1 cellular context compared by ENCODE assay signal in the genomic region with DNA sequence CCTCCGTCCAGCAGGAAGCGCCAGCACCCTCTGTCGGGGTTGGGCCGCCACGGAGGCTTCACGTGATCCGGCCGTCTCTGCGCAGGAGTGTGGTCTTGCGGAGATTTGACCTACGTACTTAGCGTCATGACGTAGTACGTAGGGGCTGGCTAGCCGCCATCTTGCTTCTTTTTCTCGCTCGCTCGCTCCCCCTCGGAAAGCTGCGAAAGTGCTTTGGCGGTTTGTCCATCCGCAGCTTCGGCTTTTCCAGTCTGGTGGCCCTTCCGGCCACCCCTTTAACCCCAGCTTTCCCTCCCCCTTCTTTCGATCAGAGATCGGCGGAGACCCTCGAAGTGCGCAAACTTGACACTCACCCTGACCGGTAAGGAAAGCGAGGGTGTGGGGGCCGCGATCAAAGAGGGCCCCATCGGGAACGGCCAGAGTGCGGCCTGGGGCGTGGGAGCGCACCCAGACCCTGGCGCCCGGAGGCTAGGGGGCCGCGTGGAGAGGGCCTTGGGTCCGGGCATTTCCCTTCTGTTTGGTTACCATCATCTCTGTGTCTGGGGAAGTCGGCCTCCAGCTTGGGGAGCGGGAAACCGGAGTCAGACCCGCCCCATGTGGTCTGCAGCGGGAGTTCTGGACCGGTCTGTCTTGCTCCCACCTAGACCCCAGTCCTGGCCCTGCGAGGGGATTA.
TF ChIP-seq lines count a peak whose summit lies in the region.

A gene (plus strand): TSS at position 156 of the 673 bp plus-strand sequence. CDS start 26,559 bp downstream, outside the sequence.

TF ChIP-seq in K562, 482 proteins besides CTCF, POLR2A, EP300 and RAD21 (continued from another document and continues in another):
- TF ChIP-seq, protein P1, sequence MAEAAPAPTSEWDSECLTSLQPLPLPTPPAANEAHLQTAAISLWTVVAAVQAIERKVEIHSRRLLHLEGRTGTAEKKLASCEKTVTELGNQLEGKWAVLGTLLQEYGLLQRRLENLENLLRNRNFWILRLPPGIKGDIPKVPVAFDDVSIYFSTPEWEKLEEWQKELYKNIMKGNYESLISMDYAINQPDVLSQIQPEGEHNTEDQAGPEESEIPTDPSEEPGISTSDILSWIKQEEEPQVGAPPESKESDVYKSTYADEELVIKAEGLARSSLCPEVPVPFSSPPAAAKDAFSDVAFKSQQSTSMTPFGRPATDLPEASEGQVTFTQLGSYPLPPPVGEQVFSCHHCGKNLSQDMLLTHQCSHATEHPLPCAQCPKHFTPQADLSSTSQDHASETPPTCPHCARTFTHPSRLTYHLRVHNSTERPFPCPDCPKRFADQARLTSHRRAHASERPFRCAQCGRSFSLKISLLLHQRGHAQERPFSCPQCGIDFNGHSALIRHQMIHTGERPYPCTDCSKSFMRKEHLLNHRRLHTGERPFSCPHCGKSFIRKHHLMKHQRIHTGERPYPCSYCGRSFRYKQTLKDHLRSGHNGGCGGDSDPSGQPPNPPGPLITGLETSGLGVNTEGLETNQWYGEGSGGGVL (CRISPR knock-in tag; IDR thresholded peaks at IDR 0.05), result no peak
- TF ChIP-seq CHD2 (IDR thresholded peaks at IDR 0.05; ENCODE audit: low read depth, low read length) (no peak), MYC (IDR thresholded peaks at IDR 0.05; ENCODE audit: low read depth, low read length) (peak; percentile 79), MYC (CRISPR knock-in tag; IDR thresholded peaks at IDR 0.05; ENCODE audit: borderline replicate concordance, low read depth) (peak; percentile 89; the same call in 1 of the 2 replicates), STAT5B (CRISPR knock-in tag; IDR thresholded peaks at IDR 0.05) (no peak), MCM2 (IDR thresholded peaks at IDR 0.05; ENCODE audit: low read depth) (no peak), ZNF274 (IDR thresholded peaks at IDR 0.05; ENCODE audit: borderline replicate concordance, low read depth, low read length) (no peak), ZNF431 (CRISPR knock-in tag; IDR thresholded peaks at IDR 0.05) (peak; percentile 64), NFATC3 (IDR thresholded peaks at IDR 0.05) (no peak), MAFF (IDR thresholded peaks at IDR 0.05; ENCODE audit: low read length) (no peak), POLR2G (IDR thresholded peaks at IDR 0.05; ENCODE audit: low read depth, low read length) (peak; percentile 86), ZKSCAN3 (CRISPR knock-in tag; IDR thresholded peaks at IDR 0.05) (no peak), ZBTB7A (IDR thresholded peaks at IDR 0.05; ENCODE audit: borderline replicate concordance, control insufficient read depth, low read depth, low read length) (peak; percentile 84), PCBP1 (IDR thresholded peaks at IDR 0.05; ENCODE audit: low read depth, low read length, poor library complexity, severe bottlenecking) (no peak), PHF20 (IDR thresholded peaks at IDR 0.05; ENCODE audit: partially characterized antibody) (peak; percentile 61), NR2C2 (CRISPR knock-in tag; IDR thresholded peaks at IDR 0.05) (peak; percentile 32; the same call in 1 of the 2 replicates), NR2C2 (tag; IDR thresholded peaks at IDR 0.05) (peak; percentile 95), RNF2 (IDR thresholded peaks at IDR 0.05) (peak; percentile 70; the same call in 1 of the 2 replicates), JUNB (CRISPR knock-in tag; conservative IDR thresholded peaks at IDR 0.05) (no peak), MYNN (IDR thresholded peaks at IDR 0.05) (no peak), MYNN (CRISPR knock-in tag; IDR thresholded peaks at IDR 0.05) (no peak), BRCA1 (IDR thresholded peaks at IDR 0.05) (no peak), BRCA1 (CRISPR knock-in tag; IDR thresholded peaks at IDR 0.05) (peak; percentile 97; the same call in 1 of the 2 replicates), ZNF583 (CRISPR knock-in tag; IDR thresholded peaks at IDR 0.05) (no peak), SAFB (IDR thresholded peaks at IDR 0.05; ENCODE audit: borderline replicate concordance, low read depth, low read length) (no peak), NCOR1 (IDR thresholded peaks at IDR 0.05) (peak; percentile 55), NBN (IDR thresholded peaks at IDR 0.05; ENCODE audit: low read depth) (peak; percentile 71; the same call in 1 of the 2 replicates), CXXC5 (CRISPR knock-in tag; IDR thresholded peaks at IDR 0.05) (peak; percentile 98), ZNF41 (CRISPR knock-in tag; conservative IDR thresholded peaks at IDR 0.05) (no peak), RBM17 (IDR thresholded peaks at IDR 0.05; ENCODE audit: borderline replicate concordance, low read depth, low read length) (no peak), ATF7 (IDR thresholded peaks at IDR 0.05) (peak; percentile 95), KAT2B (IDR thresholded peaks at IDR 0.05; ENCODE audit: low read depth, low read length) (no peak), MXI1 (IDR thresholded peaks at IDR 0.05; ENCODE audit: low read depth, low read length) (no peak), ZNF589 (CRISPR knock-in tag; IDR thresholded peaks at IDR 0.05; ENCODE audit: low read depth) (no peak; the same call in 1 of the 2 replicates), NFRKB (IDR thresholded peaks at IDR 0.05; ENCODE audit: low read depth) (peak; percentile 89), ZNF76 (CRISPR knock-in tag; IDR thresholded peaks at IDR 0.05; ENCODE audit: borderline replicate concordance) (no peak), ZNF778 (CRISPR knock-in tag; IDR thresholded peaks at IDR 0.05) (no peak), KDM2B (CRISPR knock-in tag; IDR thresholded peaks at IDR 0.05) (no peak)
- TF ChIP-seq, protein P2, sequence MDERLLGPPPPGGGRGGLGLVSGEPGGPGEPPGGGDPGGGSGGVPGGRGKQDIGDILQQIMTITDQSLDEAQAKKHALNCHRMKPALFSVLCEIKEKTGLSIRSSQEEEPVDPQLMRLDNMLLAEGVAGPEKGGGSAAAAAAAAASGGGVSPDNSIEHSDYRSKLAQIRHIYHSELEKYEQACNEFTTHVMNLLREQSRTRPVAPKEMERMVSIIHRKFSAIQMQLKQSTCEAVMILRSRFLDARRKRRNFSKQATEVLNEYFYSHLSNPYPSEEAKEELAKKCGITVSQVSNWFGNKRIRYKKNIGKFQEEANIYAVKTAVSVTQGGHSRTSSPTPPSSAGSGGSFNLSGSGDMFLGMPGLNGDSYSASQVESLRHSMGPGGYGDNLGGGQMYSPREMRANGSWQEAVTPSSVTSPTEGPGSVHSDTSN (CRISPR knock-in tag; IDR thresholded peaks at IDR 0.05; ENCODE audit: low read depth), result no peak
- TF ChIP-seq, protein P2 (tag; conservative IDR thresholded peaks at IDR 0.05; ENCODE audit: low read depth), result no peak
- TF ChIP-seq, protein P3, sequence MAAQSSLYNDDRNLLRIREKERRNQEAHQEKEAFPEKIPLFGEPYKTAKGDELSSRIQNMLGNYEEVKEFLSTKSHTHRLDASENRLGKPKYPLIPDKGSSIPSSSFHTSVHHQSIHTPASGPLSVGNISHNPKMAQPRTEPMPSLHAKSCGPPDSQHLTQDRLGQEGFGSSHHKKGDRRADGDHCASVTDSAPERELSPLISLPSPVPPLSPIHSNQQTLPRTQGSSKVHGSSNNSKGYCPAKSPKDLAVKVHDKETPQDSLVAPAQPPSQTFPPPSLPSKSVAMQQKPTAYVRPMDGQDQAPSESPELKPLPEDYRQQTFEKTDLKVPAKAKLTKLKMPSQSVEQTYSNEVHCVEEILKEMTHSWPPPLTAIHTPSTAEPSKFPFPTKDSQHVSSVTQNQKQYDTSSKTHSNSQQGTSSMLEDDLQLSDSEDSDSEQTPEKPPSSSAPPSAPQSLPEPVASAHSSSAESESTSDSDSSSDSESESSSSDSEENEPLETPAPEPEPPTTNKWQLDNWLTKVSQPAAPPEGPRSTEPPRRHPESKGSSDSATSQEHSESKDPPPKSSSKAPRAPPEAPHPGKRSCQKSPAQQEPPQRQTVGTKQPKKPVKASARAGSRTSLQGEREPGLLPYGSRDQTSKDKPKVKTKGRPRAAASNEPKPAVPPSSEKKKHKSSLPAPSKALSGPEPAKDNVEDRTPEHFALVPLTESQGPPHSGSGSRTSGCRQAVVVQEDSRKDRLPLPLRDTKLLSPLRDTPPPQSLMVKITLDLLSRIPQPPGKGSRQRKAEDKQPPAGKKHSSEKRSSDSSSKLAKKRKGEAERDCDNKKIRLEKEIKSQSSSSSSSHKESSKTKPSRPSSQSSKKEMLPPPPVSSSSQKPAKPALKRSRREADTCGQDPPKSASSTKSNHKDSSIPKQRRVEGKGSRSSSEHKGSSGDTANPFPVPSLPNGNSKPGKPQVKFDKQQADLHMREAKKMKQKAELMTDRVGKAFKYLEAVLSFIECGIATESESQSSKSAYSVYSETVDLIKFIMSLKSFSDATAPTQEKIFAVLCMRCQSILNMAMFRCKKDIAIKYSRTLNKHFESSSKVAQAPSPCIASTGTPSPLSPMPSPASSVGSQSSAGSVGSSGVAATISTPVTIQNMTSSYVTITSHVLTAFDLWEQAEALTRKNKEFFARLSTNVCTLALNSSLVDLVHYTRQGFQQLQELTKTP (IDR thresholded peaks at IDR 0.05; ENCODE audit: low read depth in 1 of 2, partially characterized antibody in 2 of 2), result peak in 1 of 2 experiments; percentile 18
- TF ChIP-seq, protein P4, sequence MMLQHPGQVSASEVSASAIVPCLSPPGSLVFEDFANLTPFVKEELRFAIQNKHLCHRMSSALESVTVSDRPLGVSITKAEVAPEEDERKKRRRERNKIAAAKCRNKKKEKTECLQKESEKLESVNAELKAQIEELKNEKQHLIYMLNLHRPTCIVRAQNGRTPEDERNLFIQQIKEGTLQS (IDR thresholded peaks at IDR 0.05), result peak; percentile 51; the same call in 1 of the 2 replicates
- TF ChIP-seq, protein P4 (CRISPR knock-in tag; conservative IDR thresholded peaks at IDR 0.05), result peak; percentile 6; the same call in 1 of the 2 replicates
- TF ChIP-seq, protein P5, sequence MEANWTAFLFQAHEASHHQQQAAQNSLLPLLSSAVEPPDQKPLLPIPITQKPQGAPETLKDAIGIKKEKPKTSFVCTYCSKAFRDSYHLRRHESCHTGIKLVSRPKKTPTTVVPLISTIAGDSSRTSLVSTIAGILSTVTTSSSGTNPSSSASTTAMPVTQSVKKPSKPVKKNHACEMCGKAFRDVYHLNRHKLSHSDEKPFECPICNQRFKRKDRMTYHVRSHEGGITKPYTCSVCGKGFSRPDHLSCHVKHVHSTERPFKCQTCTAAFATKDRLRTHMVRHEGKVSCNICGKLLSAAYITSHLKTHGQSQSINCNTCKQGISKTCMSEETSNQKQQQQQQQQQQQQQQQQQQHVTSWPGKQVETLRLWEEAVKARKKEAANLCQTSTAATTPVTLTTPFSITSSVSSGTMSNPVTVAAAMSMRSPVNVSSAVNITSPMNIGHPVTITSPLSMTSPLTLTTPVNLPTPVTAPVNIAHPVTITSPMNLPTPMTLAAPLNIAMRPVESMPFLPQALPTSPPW (CRISPR knock-in tag; IDR thresholded peaks at IDR 0.05), result peak; percentile 42; the same call in 1 of the 2 replicates
- TF ChIP-seq, protein P6, sequence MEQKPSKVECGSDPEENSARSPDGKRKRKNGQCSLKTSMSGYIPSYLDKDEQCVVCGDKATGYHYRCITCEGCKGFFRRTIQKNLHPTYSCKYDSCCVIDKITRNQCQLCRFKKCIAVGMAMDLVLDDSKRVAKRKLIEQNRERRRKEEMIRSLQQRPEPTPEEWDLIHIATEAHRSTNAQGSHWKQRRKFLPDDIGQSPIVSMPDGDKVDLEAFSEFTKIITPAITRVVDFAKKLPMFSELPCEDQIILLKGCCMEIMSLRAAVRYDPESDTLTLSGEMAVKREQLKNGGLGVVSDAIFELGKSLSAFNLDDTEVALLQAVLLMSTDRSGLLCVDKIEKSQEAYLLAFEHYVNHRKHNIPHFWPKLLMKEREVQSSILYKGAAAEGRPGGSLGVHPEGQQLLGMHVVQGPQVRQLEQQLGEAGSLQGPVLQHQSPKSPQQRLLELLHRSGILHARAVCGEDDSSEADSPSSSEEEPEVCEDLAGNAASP (IDR thresholded peaks at IDR 0.05), result no peak
- TF ChIP-seq, protein P7, sequence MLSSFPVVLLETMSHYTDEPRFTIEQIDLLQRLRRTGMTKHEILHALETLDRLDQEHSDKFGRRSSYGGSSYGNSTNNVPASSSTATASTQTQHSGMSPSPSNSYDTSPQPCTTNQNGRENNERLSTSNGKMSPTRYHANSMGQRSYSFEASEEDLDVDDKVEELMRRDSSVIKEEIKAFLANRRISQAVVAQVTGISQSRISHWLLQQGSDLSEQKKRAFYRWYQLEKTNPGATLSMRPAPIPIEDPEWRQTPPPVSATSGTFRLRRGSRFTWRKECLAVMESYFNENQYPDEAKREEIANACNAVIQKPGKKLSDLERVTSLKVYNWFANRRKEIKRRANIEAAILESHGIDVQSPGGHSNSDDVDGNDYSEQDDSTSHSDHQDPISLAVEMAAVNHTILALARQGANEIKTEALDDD (IDR thresholded peaks at IDR 0.05), result no peak
- TF ChIP-seq, protein P8, sequence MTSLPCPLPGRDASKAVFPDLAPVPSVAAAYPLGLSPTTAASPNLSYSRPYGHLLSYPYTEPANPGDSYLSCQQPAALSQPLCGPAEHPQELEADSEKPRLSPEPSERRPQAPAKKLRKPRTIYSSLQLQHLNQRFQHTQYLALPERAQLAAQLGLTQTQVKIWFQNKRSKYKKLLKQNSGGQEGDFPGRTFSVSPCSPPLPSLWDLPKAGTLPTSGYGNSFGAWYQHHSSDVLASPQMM (CRISPR knock-in tag; IDR thresholded peaks at IDR 0.05), result no peak
- TF ChIP-seq, protein P9, sequence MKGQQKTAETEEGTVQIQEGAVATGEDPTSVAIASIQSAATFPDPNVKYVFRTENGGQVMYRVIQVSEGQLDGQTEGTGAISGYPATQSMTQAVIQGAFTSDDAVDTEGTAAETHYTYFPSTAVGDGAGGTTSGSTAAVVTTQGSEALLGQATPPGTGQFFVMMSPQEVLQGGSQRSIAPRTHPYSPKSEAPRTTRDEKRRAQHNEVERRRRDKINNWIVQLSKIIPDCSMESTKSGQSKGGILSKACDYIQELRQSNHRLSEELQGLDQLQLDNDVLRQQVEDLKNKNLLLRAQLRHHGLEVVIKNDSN (CRISPR knock-in tag; IDR thresholded peaks at IDR 0.05), result peak; percentile 100
- TF ChIP-seq, protein P10, sequence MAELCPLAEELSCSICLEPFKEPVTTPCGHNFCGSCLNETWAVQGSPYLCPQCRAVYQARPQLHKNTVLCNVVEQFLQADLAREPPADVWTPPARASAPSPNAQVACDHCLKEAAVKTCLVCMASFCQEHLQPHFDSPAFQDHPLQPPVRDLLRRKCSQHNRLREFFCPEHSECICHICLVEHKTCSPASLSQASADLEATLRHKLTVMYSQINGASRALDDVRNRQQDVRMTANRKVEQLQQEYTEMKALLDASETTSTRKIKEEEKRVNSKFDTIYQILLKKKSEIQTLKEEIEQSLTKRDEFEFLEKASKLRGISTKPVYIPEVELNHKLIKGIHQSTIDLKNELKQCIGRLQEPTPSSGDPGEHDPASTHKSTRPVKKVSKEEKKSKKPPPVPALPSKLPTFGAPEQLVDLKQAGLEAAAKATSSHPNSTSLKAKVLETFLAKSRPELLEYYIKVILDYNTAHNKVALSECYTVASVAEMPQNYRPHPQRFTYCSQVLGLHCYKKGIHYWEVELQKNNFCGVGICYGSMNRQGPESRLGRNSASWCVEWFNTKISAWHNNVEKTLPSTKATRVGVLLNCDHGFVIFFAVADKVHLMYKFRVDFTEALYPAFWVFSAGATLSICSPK (IDR thresholded peaks at IDR 0.05; ENCODE audit: borderline replicate concordance), result no peak; the same call in 1 of the 2 replicates
